2 cellular contexts compared by ENCODE assay signal in the genomic region with DNA sequence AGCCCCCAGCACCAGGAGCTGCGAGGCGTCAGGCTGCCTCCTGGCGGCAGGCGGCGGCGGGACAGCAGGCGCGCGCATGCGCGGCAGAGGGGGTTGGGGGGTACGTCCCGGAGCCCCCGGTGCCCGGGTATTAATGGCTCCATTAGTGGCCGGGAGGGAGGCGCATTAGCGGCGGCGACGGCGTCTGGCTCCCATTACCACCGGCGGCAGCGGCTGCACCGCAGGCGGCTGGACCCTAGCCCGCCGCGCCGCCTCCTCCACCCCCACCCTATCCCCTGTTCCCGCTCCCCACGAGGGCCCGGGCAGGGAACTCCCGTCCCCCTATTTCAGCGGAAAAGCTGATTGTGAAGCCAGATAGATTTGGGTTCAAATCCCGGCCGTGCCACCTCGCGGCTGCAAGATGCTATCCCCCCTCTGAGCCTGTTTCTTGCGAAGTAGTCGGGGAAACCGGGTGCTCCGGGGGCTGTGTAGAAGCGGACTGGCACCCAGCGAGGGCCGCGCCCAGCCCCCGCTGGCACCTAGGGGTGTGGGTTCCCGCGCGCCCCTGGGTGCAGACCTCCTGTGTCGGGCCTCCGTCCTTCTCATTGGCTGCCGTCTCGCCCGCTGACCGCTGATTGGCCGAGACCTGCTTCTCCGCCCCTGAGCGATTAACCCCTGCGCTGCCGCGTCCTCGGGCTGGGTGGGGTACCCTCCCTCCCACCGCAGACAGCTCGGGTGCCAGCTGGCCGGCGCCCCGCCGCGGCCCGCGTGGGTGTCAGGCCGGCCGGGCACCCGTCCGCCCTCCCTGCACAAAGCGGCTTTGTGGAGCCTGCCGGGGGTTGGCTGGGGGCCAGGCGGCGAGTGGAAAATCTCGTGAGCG.
TF ChIP-seq lines count a peak whose summit lies in the region.

No MANE protein-coding gene starts in this region.

TF ChIP-seq in HEK293, 187 proteins besides CTCF, POLR2A, EP300 and RAD21 (continued from another document and continues in another):
- peak; percentile 100 for TF ChIP-seq ZBTB10 (tag by site-specific recombination; IDR thresholded peaks at IDR 0.05)
- no peak for TF ChIP-seq ZNF514 (tag by site-specific recombination; IDR thresholded peaks at IDR 0.05)
- TF ChIP-seq ZNF175 (tag by site-specific recombination; IDR thresholded peaks at IDR 0.05): no peak
- TF ChIP-seq ZNF174 (tag by site-specific recombination; IDR thresholded peaks at IDR 0.05): no peak
- TF ChIP-seq ZNF501 (tag by site-specific recombination; IDR thresholded peaks at IDR 0.05): peak; percentile 87
- TF ChIP-seq, protein P1, sequence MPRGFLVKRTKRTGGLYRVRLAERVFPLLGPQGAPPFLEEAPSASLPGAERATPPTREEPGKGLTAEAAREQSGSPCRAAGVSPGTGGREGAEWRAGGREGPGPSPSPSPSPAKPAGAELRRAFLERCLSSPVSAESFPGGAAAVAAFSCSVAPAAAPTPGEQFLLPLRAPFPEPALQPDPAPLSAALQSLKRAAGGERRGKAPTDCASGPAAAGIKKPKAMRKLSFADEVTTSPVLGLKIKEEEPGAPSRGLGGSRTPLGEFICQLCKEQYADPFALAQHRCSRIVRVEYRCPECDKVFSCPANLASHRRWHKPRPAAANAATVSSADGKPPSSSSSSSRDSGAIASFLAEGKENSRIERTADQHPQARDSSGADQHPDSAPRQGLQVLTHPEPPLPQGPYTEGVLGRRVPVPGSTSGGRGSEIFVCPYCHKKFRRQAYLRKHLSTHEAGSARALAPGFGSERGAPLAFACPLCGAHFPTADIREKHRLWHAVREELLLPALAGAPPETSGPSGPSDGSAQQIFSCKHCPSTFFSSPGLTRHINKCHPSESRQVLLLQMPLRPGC (tag by site-specific recombination; IDR thresholded peaks at IDR 0.05): peak; percentile 6; the same call in 1 of the 2 replicates
- peak; percentile 72 for TF ChIP-seq ZNF324 (tag by site-specific recombination; IDR thresholded peaks at IDR 0.05)
- no peak; the same call in 1 of the 2 replicates for TF ChIP-seq ZSCAN16 (tag by site-specific recombination; IDR thresholded peaks at IDR 0.05)
- no peak for TF ChIP-seq REPIN1 (tag by site-specific recombination; IDR thresholded peaks at IDR 0.05; ENCODE audit: low read depth)
- no peak for TF ChIP-seq ZNF654 (tag by site-specific recombination; IDR thresholded peaks at IDR 0.05; ENCODE audit: low read depth)
- no peak for TF ChIP-seq TCF7L2 (IDR thresholded peaks at IDR 0.05; ENCODE audit: borderline replicate concordance, low read depth, low read length)
- peak; percentile 70 for TF ChIP-seq ZBTB17 (tag by site-specific recombination; IDR thresholded peaks at IDR 0.05)
- TF ChIP-seq ZFP69B (tag by site-specific recombination; IDR thresholded peaks at IDR 0.05): peak; percentile 69
- no peak for TF ChIP-seq ZNF239 (tag by site-specific recombination; IDR thresholded peaks at IDR 0.05)
- TF ChIP-seq BCL11B (tag by site-specific recombination; IDR thresholded peaks at IDR 0.05; ENCODE audit: low read depth): peak; percentile 27; the same call in 1 of the 2 replicates
- TF ChIP-seq ZBTB1 (tag by site-specific recombination; IDR thresholded peaks at IDR 0.05): no peak
- TF ChIP-seq ZNF350 (tag by site-specific recombination; IDR thresholded peaks at IDR 0.05): no peak
- TF ChIP-seq ZNF311 (tag by site-specific recombination; IDR thresholded peaks at IDR 0.05; ENCODE audit: borderline replicate concordance): no peak
- TF ChIP-seq ZBTB48 (tag by site-specific recombination; IDR thresholded peaks at IDR 0.05): peak; percentile 95
- TF ChIP-seq HOXA7 (CRISPR knock-in tag; IDR thresholded peaks at IDR 0.05; ENCODE audit: borderline replicate concordance): no peak
- TF ChIP-seq ZNF223 (tag by site-specific recombination; IDR thresholded peaks at IDR 0.05): peak; percentile 53; the same call in 1 of the 2 replicates
- TF ChIP-seq ZNF843 (tag by site-specific recombination; IDR thresholded peaks at IDR 0.05): peak; percentile 68
- TF ChIP-seq ZNF292 (tag by site-specific recombination; IDR thresholded peaks at IDR 0.05; ENCODE audit: borderline replicate concordance, low read depth): no peak
- TF ChIP-seq KLF9 (tag by site-specific recombination; IDR thresholded peaks at IDR 0.05; ENCODE audit: low read depth): peak; percentile 77; the same call in 1 of the 2 replicates
- no peak for TF ChIP-seq MEIS1 (CRISPR knock-in tag; IDR thresholded peaks at IDR 0.05; ENCODE audit: borderline replicate concordance)
- peak; percentile 59; the same call in 1 of the 2 replicates for TF ChIP-seq ZNF449 (tag by site-specific recombination; IDR thresholded peaks at IDR 0.05)
- TF ChIP-seq KLF10 (tag by site-specific recombination; IDR thresholded peaks at IDR 0.05): peak; percentile 96
- no peak for TF ChIP-seq SETDB1 (IDR thresholded peaks at IDR 0.05; ENCODE audit: insufficient read length, low read length)
- peak; percentile 54; the same call in 1 of the 2 replicates for TF ChIP-seq MZF1 (tag by site-specific recombination; IDR thresholded peaks at IDR 0.05; ENCODE audit: borderline replicate concordance)
- peak; percentile 36 for TF ChIP-seq ZNF24 (tag by site-specific recombination; IDR thresholded peaks at IDR 0.05)
- TF ChIP-seq ZNF16 (tag by site-specific recombination; IDR thresholded peaks at IDR 0.05; ENCODE audit: low read depth): no peak

TF ChIP-seq in K562, 482 proteins besides CTCF, POLR2A, EP300 and RAD21 (continued from another document and continues in another):
- TF ChIP-seq PYGO2 (tag; IDR thresholded peaks at IDR 0.05): no peak
- no peak for TF ChIP-seq ZNF507 (tag; conservative IDR thresholded peaks at IDR 0.05)
- TF ChIP-seq TBL1XR1 (IDR thresholded peaks at IDR 0.05; ENCODE audit: low read length in 2 of 2): no peak; a peak in 1 of 4 replicates
- no peak for TF ChIP-seq ZNF3 (CRISPR knock-in tag; IDR thresholded peaks at IDR 0.05)
- TF ChIP-seq CHD1 (IDR thresholded peaks at IDR 0.05; ENCODE audit: low read length): peak; percentile 42
- no peak for TF ChIP-seq ELF1 (tag; IDR thresholded peaks at IDR 0.05)
- TF ChIP-seq FOXO4 (CRISPR knock-in tag; IDR thresholded peaks at IDR 0.05): no peak
- no peak for TF ChIP-seq ZNF253 (CRISPR knock-in tag; conservative IDR thresholded peaks at IDR 0.05)
- no peak for TF ChIP-seq ZNF778 (CRISPR knock-in tag; IDR thresholded peaks at IDR 0.05)
- TF ChIP-seq NBN (IDR thresholded peaks at IDR 0.05; ENCODE audit: low read depth): 0 out of 2 replicates have a peak, but pooled peaks have one; percentile 0
- no peak for TF ChIP-seq BCL6 (CRISPR knock-in tag; IDR thresholded peaks at IDR 0.05)
- TF ChIP-seq, protein P2, sequence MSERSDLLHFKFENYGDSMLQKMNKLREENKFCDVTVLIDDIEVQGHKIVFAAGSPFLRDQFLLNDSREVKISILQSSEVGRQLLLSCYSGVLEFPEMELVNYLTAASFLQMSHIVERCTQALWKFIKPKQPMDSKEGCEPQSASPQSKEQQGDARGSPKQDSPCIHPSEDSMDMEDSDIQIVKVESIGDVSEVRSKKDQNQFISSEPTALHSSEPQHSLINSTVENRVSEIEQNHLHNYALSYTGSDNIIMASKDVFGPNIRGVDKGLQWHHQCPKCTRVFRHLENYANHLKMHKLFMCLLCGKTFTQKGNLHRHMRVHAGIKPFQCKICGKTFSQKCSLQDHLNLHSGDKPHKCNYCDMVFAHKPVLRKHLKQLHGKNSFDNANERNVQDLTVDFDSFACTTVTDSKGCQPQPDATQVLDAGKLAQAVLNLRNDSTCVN (CRISPR knock-in tag; IDR thresholded peaks at IDR 0.05): no peak
- peak; percentile 45; the same call in 1 of the 2 replicates for TF ChIP-seq SP1 (CRISPR knock-in tag; IDR thresholded peaks at IDR 0.05)
- TF ChIP-seq ZNF395 (CRISPR knock-in tag; IDR thresholded peaks at IDR 0.05): no peak
- no peak for TF ChIP-seq ATF4 (CRISPR knock-in tag; IDR thresholded peaks at IDR 0.05)
- TF ChIP-seq OTX1 (CRISPR knock-in tag; IDR thresholded peaks at IDR 0.05): no peak
- TF ChIP-seq SIN3A (IDR thresholded peaks at IDR 0.05; ENCODE audit: borderline replicate concordance in 2 of 2, control insufficient read depth in 1 of 2, low read depth in 2 of 2, low read length in 2 of 2): peak; percentile 26 to 81; a peak in 2 of 4 replicates
- TF ChIP-seq NR3C1 (CRISPR knock-in tag; IDR thresholded peaks at IDR 0.05): no peak
- TF ChIP-seq ARNT (IDR thresholded peaks at IDR 0.05): no peak
- TF ChIP-seq, protein P3, sequence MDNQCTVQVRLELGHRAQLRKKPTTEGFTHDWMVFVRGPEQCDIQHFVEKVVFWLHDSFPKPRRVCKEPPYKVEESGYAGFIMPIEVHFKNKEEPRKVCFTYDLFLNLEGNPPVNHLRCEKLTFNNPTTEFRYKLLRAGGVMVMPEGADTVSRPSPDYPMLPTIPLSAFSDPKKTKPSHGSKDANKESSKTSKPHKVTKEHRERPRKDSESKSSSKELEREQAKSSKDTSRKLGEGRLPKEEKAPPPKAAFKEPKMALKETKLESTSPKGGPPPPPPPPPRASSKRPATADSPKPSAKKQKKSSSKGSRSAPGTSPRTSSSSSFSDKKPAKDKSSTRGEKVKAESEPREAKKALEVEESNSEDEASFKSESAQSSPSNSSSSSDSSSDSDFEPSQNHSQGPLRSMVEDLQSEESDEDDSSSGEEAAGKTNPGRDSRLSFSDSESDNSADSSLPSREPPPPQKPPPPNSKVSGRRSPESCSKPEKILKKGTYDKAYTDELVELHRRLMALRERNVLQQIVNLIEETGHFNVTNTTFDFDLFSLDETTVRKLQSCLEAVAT (IDR thresholded peaks at IDR 0.05): no peak
- TF ChIP-seq SMARCB1 (IDR thresholded peaks at IDR 0.05; ENCODE audit: insufficient read length, low read depth): no peak
- no peak for TF ChIP-seq KAT8 (IDR thresholded peaks at IDR 0.05; ENCODE audit: low read depth)
- no peak; the same call in none of the 2 replicates for TF ChIP-seq PML (IDR thresholded peaks at IDR 0.05; ENCODE audit: low read length)
- no peak for TF ChIP-seq ZNF561 (CRISPR knock-in tag; conservative IDR thresholded peaks at IDR 0.05)
- TF ChIP-seq ZNF766 (CRISPR knock-in tag; conservative IDR thresholded peaks at IDR 0.05): no peak
- TF ChIP-seq ZFX (CRISPR knock-in tag; IDR thresholded peaks at IDR 0.05): peak; percentile 59
- TF ChIP-seq HOXB6 (CRISPR knock-in tag; IDR thresholded peaks at IDR 0.05; ENCODE audit: borderline replicate concordance): no peak
- TF ChIP-seq, protein P4, sequence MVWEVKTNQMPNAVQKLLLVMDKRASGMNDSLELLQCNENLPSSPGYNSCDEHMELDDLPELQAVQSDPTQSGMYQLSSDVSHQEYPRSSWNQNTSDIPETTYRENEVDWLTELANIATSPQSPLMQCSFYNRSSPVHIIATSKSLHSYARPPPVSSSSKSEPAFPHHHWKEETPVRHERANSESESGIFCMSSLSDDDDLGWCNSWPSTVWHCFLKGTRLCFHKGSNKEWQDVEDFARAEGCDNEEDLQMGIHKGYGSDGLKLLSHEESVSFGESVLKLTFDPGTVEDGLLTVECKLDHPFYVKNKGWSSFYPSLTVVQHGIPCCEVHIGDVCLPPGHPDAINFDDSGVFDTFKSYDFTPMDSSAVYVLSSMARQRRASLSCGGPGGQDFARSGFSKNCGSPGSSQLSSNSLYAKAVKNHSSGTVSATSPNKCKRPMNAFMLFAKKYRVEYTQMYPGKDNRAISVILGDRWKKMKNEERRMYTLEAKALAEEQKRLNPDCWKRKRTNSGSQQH (CRISPR knock-in tag; IDR thresholded peaks at IDR 0.05): no peak
- no peak for TF ChIP-seq ZNF592 (IDR thresholded peaks at IDR 0.05)
